1 cellular context compared by ENCODE assay signal in genomic region chr1:201632364-201632952, GRCh38.
TF ChIP-seq lines count a peak whose summit lies in the region.

No MANE protein-coding gene starts in this region.

TF ChIP-seq in K562, 482 proteins besides CTCF, POLR2A, EP300 and RAD21 (continued from another document and continues in another):
- TF ChIP-seq MGA (IDR thresholded peaks at IDR 0.05) (peak; percentile 82), ZNF431 (CRISPR knock-in tag; IDR thresholded peaks at IDR 0.05) (no peak), ZNF146 (CRISPR knock-in tag; IDR thresholded peaks at IDR 0.05; ENCODE audit: unreplicated experiment) (no peak), TGIF2 (CRISPR knock-in tag; IDR thresholded peaks at IDR 0.05) (no peak), E2F5 (CRISPR knock-in tag; IDR thresholded peaks at IDR 0.05) (no peak), L3MBTL2 (IDR thresholded peaks at IDR 0.05) (peak; percentile 71), ZSCAN29 (IDR thresholded peaks at IDR 0.05) (no peak), SMARCE1 (IDR thresholded peaks at IDR 0.05) (no peak), ZNF766 (CRISPR knock-in tag; conservative IDR thresholded peaks at IDR 0.05) (peak; percentile 21; the same call in 1 of the 2 replicates), RFX7 (CRISPR knock-in tag; IDR thresholded peaks at IDR 0.05) (no peak), ZNF212 (CRISPR knock-in tag; IDR thresholded peaks at IDR 0.05) (no peak), JUND (IDR thresholded peaks at IDR 0.05; ENCODE audit: borderline replicate concordance, low read depth, low read length) (no peak; the same call in 1 of the 2 replicates), JUND (tag; IDR thresholded peaks at IDR 0.05; ENCODE audit: borderline replicate concordance, low read depth, low read length) (peak; percentile 24; the same call in 1 of the 3 replicates), DEAF1 (CRISPR knock-in tag; IDR thresholded peaks at IDR 0.05) (no peak), ADNP (tag; IDR thresholded peaks at IDR 0.05) (no peak), NR1H2 (CRISPR knock-in tag; IDR thresholded peaks at IDR 0.05) (no peak), BRD4 (IDR thresholded peaks at IDR 0.05) (no peak), ZBTB7A (IDR thresholded peaks at IDR 0.05; ENCODE audit: borderline replicate concordance, control insufficient read depth, low read depth, low read length) (no peak), ASH1L (IDR thresholded peaks at IDR 0.05; ENCODE audit: borderline replicate concordance, low read depth, partially characterized antibody) (no peak), PTTG1 (tag; IDR thresholded peaks at IDR 0.05; ENCODE audit: low read depth) (no peak), RBM25 (IDR thresholded peaks at IDR 0.05; ENCODE audit: low read depth, low read length, severe bottlenecking) (peak; percentile 3), TCF3 (CRISPR knock-in tag; IDR thresholded peaks at IDR 0.05) (peak; percentile 41; the same call in 1 of the 2 replicates), RBM39 (optimal IDR thresholded peaks at IDR 0.05; ENCODE audit: low read depth, low read length) (no peak), ARNT (IDR thresholded peaks at IDR 0.05) (no peak), TCF7L2 (IDR thresholded peaks at IDR 0.05; ENCODE audit: low read depth, low read length) (no peak), HNRNPLL (IDR thresholded peaks at IDR 0.05; ENCODE audit: low read depth, low read length, poor library complexity, severe bottlenecking) (no peak), ELF1 (tag; IDR thresholded peaks at IDR 0.05) (no peak), ARID3A (IDR thresholded peaks at IDR 0.05; ENCODE audit: borderline replicate concordance, low read depth, low read length) (no peak), BRF1 (IDR thresholded peaks at IDR 0.05; ENCODE audit: borderline replicate concordance, extremely low read depth, insufficient read length) (no peak), ZKSCAN8 (CRISPR knock-in tag; IDR thresholded peaks at IDR 0.05) (no peak)
- TF ChIP-seq, protein P1, sequence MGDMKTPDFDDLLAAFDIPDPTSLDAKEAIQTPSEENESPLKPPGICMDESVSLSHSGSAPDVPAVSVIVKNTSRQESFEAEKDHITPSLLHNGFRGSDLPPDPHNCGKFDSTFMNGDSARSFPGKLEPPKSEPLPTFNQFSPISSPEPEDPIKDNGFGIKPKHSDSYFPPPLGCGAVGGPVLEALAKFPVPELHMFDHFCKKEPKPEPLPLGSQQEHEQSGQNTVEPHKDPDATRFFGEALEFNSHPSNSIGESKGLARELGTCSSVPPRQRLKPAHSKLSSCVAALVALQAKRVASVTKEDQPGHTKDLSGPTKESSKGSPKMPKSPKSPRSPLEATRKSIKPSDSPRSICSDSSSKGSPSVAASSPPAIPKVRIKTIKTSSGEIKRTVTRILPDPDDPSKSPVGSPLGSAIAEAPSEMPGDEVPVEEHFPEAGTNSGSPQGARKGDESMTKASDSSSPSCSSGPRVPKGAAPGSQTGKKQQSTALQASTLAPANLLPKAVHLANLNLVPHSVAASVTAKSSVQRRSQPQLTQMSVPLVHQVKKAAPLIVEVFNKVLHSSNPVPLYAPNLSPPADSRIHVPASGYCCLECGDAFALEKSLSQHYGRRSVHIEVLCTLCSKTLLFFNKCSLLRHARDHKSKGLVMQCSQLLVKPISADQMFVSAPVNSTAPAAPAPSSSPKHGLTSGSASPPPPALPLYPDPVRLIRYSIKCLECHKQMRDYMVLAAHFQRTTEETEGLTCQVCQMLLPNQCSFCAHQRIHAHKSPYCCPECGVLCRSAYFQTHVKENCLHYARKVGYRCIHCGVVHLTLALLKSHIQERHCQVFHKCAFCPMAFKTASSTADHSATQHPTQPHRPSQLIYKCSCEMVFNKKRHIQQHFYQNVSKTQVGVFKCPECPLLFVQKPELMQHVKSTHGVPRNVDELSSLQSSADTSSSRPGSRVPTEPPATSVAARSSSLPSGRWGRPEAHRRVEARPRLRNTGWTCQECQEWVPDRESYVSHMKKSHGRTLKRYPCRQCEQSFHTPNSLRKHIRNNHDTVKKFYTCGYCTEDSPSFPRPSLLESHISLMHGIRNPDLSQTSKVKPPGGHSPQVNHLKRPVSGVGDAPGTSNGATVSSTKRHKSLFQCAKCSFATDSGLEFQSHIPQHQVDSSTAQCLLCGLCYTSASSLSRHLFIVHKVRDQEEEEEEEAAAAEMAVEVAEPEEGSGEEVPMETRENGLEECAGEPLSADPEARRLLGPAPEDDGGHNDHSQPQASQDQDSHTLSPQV (IDR thresholded peaks at IDR 0.05): no peak
- TF ChIP-seq, protein P2, sequence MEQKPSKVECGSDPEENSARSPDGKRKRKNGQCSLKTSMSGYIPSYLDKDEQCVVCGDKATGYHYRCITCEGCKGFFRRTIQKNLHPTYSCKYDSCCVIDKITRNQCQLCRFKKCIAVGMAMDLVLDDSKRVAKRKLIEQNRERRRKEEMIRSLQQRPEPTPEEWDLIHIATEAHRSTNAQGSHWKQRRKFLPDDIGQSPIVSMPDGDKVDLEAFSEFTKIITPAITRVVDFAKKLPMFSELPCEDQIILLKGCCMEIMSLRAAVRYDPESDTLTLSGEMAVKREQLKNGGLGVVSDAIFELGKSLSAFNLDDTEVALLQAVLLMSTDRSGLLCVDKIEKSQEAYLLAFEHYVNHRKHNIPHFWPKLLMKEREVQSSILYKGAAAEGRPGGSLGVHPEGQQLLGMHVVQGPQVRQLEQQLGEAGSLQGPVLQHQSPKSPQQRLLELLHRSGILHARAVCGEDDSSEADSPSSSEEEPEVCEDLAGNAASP (IDR thresholded peaks at IDR 0.05): no peak
- TF ChIP-seq, protein P3, sequence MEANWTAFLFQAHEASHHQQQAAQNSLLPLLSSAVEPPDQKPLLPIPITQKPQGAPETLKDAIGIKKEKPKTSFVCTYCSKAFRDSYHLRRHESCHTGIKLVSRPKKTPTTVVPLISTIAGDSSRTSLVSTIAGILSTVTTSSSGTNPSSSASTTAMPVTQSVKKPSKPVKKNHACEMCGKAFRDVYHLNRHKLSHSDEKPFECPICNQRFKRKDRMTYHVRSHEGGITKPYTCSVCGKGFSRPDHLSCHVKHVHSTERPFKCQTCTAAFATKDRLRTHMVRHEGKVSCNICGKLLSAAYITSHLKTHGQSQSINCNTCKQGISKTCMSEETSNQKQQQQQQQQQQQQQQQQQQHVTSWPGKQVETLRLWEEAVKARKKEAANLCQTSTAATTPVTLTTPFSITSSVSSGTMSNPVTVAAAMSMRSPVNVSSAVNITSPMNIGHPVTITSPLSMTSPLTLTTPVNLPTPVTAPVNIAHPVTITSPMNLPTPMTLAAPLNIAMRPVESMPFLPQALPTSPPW (CRISPR knock-in tag; IDR thresholded peaks at IDR 0.05): peak; percentile 44; the same call in 1 of the 2 replicates
